Comparison of ENCODE assay signal across 22 cellular contexts in genomic region chr15:77860101-77860691, GRCh38.
DNase-seq lines count a peak whose midpoint lies in the region; ATAC-seq and TF ChIP-seq lines count a peak whose summit lies in the region.
"Had no signal": no experiment of that assay in that cellular context is flagged by ENCODE, and none has a peak within 500 bp of the region (broad histone marks: within the 10 kb centered on the region; RNA-seq: fewer than 3 reads in every experiment).

No MANE protein-coding gene starts in this region.

- no peaks in the 10 kb centered on the region for H3K36me3 Mint-ChIP-seq in natural killer cell treated with Interleukin-12 subunit alpha and Interleukin-12 subunit beta and Interleukin-15 and Interleukin-18, amount 100 ng/mL, for 72 hours
- no peaks in the 10 kb centered on the region for H3K36me3 Mint-ChIP-seq in natural killer cell
- H3K36me3 Mint-ChIP-seq: CD4-positive, alpha-beta memory T cell; IgD-negative memory B cell had no signal

- peak overlapping the region; percentile 63 for H3K14ac ChIP-seq in neuronal stem cell (ENCODE audit: low read length)

- TF ChIP-seq CTCF in natural killer cell (IDR thresholded peaks at IDR 0.05): no peak

- H3K36me3 ChIP-seq in neuronal stem cell (replicated peaks in 1 of 2; ENCODE audit: control insufficient read depth in 2 of 2, insufficient read depth in 2 of 2, low read length in 2 of 2): no peaks in the 10 kb centered on the region
- H3K36me3 ChIP-seq: BE2C had no signal

- H3K27me3 ChIP-seq in neuronal stem cell (ENCODE audit: control insufficient read depth in 3 of 3, insufficient read depth in 3 of 3, low read depth in 1 of 3, low read length in 3 of 3): peaks cover 0 to 22% (median 2%) of the 10 kb centered on the region in 3 experiments
- H3K27me3 ChIP-seq: BE2C had no signal

- H3K27me3 Mint-ChIP-seq in natural killer cell treated with Interleukin-12 subunit alpha and Interleukin-12 subunit beta and Interleukin-15 and Interleukin-18, amount 100 ng/mL, for 72 hours: peaks cover 8 to 9% of the 10 kb centered on the region in 2 donors
- peaks cover 1 to 6% of the 10 kb centered on the region in 2 donors for H3K27me3 Mint-ChIP-seq in natural killer cell (ENCODE audit: low read depth in 2 of 2)

- H2AK5ac ChIP-seq in neuronal stem cell (ENCODE audit: low read depth, low read length): peak overlapping the region; percentile 93

- H4K8ac ChIP-seq in neuronal stem cell (ENCODE audit: low read depth, low read length): no peak overlapping the region

- H3K4ac ChIP-seq in neuronal stem cell (ENCODE audit: low read length): peak overlapping the region; percentile 80

- no peaks in the 10 kb centered on the region for H3K9me3 Mint-ChIP-seq in natural killer cell treated with Interleukin-12 subunit alpha and Interleukin-12 subunit beta and Interleukin-15 and Interleukin-18, amount 100 ng/mL, for 72 hours
- H3K9me3 Mint-ChIP-seq in natural killer cell: no peaks in the 10 kb centered on the region
- H3K9me3 Mint-ChIP-seq: CD4-positive, alpha-beta memory T cell; HFFc6 had no signal

- H2BK12ac ChIP-seq in neuronal stem cell (ENCODE audit: low read length): peak overlapping the region; percentile 12

- peaks cover 0 to 5% of the 10 kb centered on the region in 2 donors for H3K4me1 ChIP-seq in neuronal stem cell (ENCODE audit: control insufficient read depth in 2 of 2, insufficient read depth in 1 of 2, low read depth in 1 of 2, low read length in 2 of 2)
- H3K4me1 ChIP-seq: BE2C had no signal

- H3K4me3 ChIP-seq in neuronal stem cell (ENCODE audit: low read length in 2 of 2): no peak overlapping the region

- DNase-seq in natural killer cell treated with Interleukin-12 subunit alpha and Interleukin-12 subunit beta and Interleukin-15 and Interleukin-18, amount 100 ng/mL, for 72 hours (ENCODE audit: low spot score): peak; percentile 31
- DNase-seq in natural killer cell (no peak), left colon (peak in 1 of 2 donors; percentile 24), neuronal stem cell (ENCODE audit: low spot score) (no peak)
- DNase-seq: BE2C; Calu3; CD4-positive, alpha-beta memory T cell; DMS53; EL; GOT3; HFFc6; Karpas-422; NCI-H1417 treated with DMSO at 0.1 percent for 48 hours; NCI-H1930; NCI-H345; NCI-H524 treated with DMSO at 0.1 percent for 48 hours; RPMI8226; SIG-M5 had no signal

- H3K79me1 ChIP-seq in neuronal stem cell (ENCODE audit: low read depth, low read length): peaks cover 1% of the 10 kb centered on the region

- no peak overlapping the region for H4K91ac ChIP-seq in neuronal stem cell (ENCODE audit: low read depth, low read length, poor library complexity)

- no peak overlapping the region for H2BK120ac ChIP-seq in neuronal stem cell (ENCODE audit: low read depth, low read length)

- peak overlapping the region; percentile 32 for H2BK15ac ChIP-seq in neuronal stem cell (ENCODE audit: low read length)

- peak overlapping the region; percentile 61 for H2BK5ac ChIP-seq in neuronal stem cell (ENCODE audit: low read length)

- H2AFZ ChIP-seq in neuronal stem cell (ENCODE audit: low read length): no peak overlapping the region

- no CpG with 5 or more reads among the region's 9 CpGs for WGBS in neuronal stem cell (ENCODE audit: extremely low coverage in 2 of 2, insufficient read length in 2 of 2, insufficient replicate concordance in 1 of 2), 2 donors

- H3K9ac ChIP-seq in neuronal stem cell (ENCODE audit: low read depth, low read length, poor library complexity): no peak overlapping the region

- H3K4me1 Mint-ChIP-seq in natural killer cell treated with Interleukin-12 subunit alpha and Interleukin-12 subunit beta and Interleukin-15 and Interleukin-18, amount 100 ng/mL, for 72 hours (ENCODE audit: low read depth in 2 of 2): no peaks in the 10 kb centered on the region
- no peaks in the 10 kb centered on the region for H3K4me1 Mint-ChIP-seq in natural killer cell
- H3K4me1 Mint-ChIP-seq: CD4-positive, alpha-beta memory T cell had no signal

- no peaks in the 10 kb centered on the region for H3K9me3 ChIP-seq in neuronal stem cell (replicated peaks in 1 of 2; ENCODE audit: control insufficient read depth in 2 of 2, insufficient read depth in 1 of 2, low read depth in 1 of 2, low read length in 2 of 2)
- H3K9me3 ChIP-seq: BE2C had no signal

- no peak overlapping the region for H3K4me3 Mint-ChIP-seq in natural killer cell treated with Interleukin-12 subunit alpha and Interleukin-12 subunit beta and Interleukin-15 and Interleukin-18, amount 100 ng/mL, for 72 hours
- no peak overlapping the region for H3K4me3 Mint-ChIP-seq in natural killer cell
- H3K4me3 Mint-ChIP-seq: CD4-positive, alpha-beta memory T cell; HFFc6; IgD-negative memory B cell had no signal

- H3K27ac Mint-ChIP-seq in natural killer cell treated with Interleukin-12 subunit alpha and Interleukin-12 subunit beta and Interleukin-15 and Interleukin-18, amount 100 ng/mL, for 72 hours: no peak overlapping the region
- no peak overlapping the region for H3K27ac Mint-ChIP-seq in natural killer cell
- H3K27ac Mint-ChIP-seq: CD4-positive, alpha-beta memory T cell; HFFc6; IgD-negative memory B cell had no signal

- H3K4me2 ChIP-seq in neuronal stem cell (ENCODE audit: insufficient read depth, low read length, poor library complexity, severe bottlenecking): no peak overlapping the region

- H3K23ac ChIP-seq in neuronal stem cell (ENCODE audit: low read depth, low read length, poor library complexity): peak overlapping the region; percentile 61

- no peak overlapping the region for H3K27ac ChIP-seq in neuronal stem cell (replicated peaks; ENCODE audit: low read length)

- intact Hi-C loops in natural killer cell (cut with micrococcal nuclease): no loop called here
- intact Hi-C loops in left colon (cut with DNase I, micrococcal nuclease): no loop called here

- no peak for ATAC-seq in natural killer cell treated with Interleukin-12 subunit alpha and Interleukin-12 subunit beta and Interleukin-15 and Interleukin-18, amount 100 ng/mL, for 72 hours
- ATAC-seq in natural killer cell: no peak
- peak; percentile 8 for ATAC-seq in left colon
- no peak for ATAC-seq in HG03175 (IDR thresholded peaks at IDR 0.05; ENCODE audit: unreplicated experiment)
- ATAC-seq in HG02840 (IDR thresholded peaks at IDR 0.05; ENCODE audit: low FRiP score, unreplicated experiment): no peak
- no peak for ATAC-seq in HG02588 (IDR thresholded peaks at IDR 0.05; ENCODE audit: unreplicated experiment)

- H3K18ac ChIP-seq in neuronal stem cell (ENCODE audit: low read length): peak overlapping the region; percentile 85
